In the genomic region with DNA sequence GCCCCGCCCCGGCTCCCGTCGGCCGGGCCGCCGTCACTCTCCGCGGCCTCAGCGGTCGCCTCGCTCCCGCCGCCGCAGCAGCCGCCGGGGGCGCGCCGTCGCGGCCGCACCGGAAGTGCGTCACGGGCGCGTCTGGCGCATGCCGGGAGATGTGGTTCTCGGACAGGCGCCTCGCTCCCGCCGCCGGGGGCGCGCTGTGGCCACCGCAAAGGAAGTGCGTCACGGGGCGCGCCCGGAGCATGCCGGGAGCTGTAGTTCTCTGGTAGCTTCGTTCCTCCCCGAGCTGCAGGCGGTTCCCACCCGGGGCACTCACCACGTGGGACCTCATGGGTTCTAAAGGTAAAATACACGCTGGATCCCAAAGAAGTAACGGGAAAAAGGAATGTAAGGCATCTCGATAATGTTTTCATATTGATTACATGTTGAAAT, we compare ENCODE assay signal across 8 cellular contexts. TPM values are rescaled to one million over a fixed set of nuclear protein-coding genes. Genes with fewer than 3 reads are reported as not detected.
A peak's percentile ranks its signal among the peaks of the same experiment; 100 is the strongest.
DNase-seq lines count a peak whose midpoint lies in the region; ATAC-seq and TF ChIP-seq lines count a peak whose summit lies in the region.

A gene with protein sequence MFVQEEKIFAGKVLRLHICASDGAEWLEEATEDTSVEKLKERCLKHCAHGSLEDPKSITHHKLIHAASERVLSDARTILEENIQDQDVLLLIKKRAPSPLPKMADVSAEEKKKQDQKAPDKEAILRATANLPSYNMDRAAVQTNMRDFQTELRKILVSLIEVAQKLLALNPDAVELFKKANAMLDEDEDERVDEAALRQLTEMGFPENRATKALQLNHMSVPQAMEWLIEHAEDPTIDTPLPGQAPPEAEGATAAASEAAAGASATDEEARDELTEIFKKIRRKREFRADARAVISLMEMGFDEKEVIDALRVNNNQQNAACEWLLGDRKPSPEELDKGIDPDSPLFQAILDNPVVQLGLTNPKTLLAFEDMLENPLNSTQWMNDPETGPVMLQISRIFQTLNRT (minus strand): TSS at position 97 of the 429 bp plus-strand sequence. CDS start 211 bp downstream, outside the sequence.

- intact Hi-C loops in psoas muscle (cut with DNase I), result loop anchor here (5.0 to 10.0 kb wide), 3 partner anchors 54 to 324 kb away; partner anchors contain the start of genes CAMSAP1 (in 1 of the 2) and KCNT1 (in 1 of the 2)

- TF ChIP-seq CTCF in GM13976 (IDR thresholded peaks at IDR 0.05; ENCODE audit: borderline replicate concordance, control extremely low read depth, extremely low read depth, insufficient read depth, missing control alignments) (no peak), right atrium auricular region (IDR thresholded peaks at IDR 0.05) (peak in 1 of 2 donors; percentile 42), psoas muscle (IDR thresholded peaks at IDR 0.05) (peak; percentile 32)

- H3K27me3 ChIP-seq in right atrium auricular region (no peaks in the 10 kb centered on the region), psoas muscle (ENCODE audit: insufficient read depth in 3 of 3, low read length in 2 of 3) (no peaks in the 10 kb centered on the region)

- H3K36me3 ChIP-seq in right atrium auricular region (no peaks in the 10 kb centered on the region), psoas muscle (ENCODE audit: insufficient read depth in 1 of 2, low read depth in 1 of 2) (no peaks in the 10 kb centered on the region), urinary bladder (ENCODE audit: insufficient read depth) (no peaks in the 10 kb centered on the region)

- H3K4me1 ChIP-seq in right atrium auricular region (peaks cover 0 to 46% of the 10 kb centered on the region in 2 donors), psoas muscle (peaks cover 28% of the 10 kb centered on the region), urinary bladder (ENCODE audit: insufficient read depth) (peaks cover 1% of the 10 kb centered on the region)

- H3K9me3 ChIP-seq in right atrium auricular region (no peaks in the 10 kb centered on the region), psoas muscle (no peaks in the 10 kb centered on the region)

- 0% methylated on average over 45 to 53 of the region's 53 CpGs for WGBS in psoas muscle, 3 donors
- under 1% methylated on average over 53 of the region's 53 CpGs for WGBS in urinary bladder

- in situ Hi-C loops in GM13976 (cut with MboI; ENCODE audit: low sequenced_read_pairs, unreplicated experiment), result loop anchor here (10.0 kb wide), 1 partner anchor 154 kb away; the partner anchor contains the start of gene TMEM250

- ATAC-seq in HG02943 (IDR thresholded peaks at IDR 0.05; ENCODE audit: low read depth, unreplicated experiment) (peak; percentile 80), psoas muscle (peak; percentile 76 to 87 (median 82))

- peak within 1 kb of the TSS; percentile 90 to 98 for H3K4me3 ChIP-seq in right atrium auricular region
- peak within 1 kb of the TSS; percentile 96 for H3K4me3 ChIP-seq in psoas muscle
- peak within 1 kb of the TSS; percentile 81 for H3K4me3 ChIP-seq in urinary bladder (ENCODE audit: low read depth, low read length)

- DNase-seq in GM13976 (ENCODE audit: low spot score), result peak; percentile 100
- peak; percentile 64 to 83 for DNase-seq in NCI-H187 (lab: John Stamatoyannopoulos, UW)
- DNase-seq in T-helper 2 cell, result peak; percentile 89 to 98 (median 93)
- peak; percentile 98 for DNase-seq in right atrium auricular region (ENCODE audit: low spot score)
- DNase-seq in psoas muscle, result peak; percentile 97 to 98

- H3K27ac ChIP-seq in angular gyrus (ENCODE audit: low read depth, low read length), result peak within 1 kb of the TSS; percentile 38
- H3K27ac ChIP-seq in right atrium auricular region, result peak within 1 kb of the TSS; percentile 90 to 95
- H3K27ac ChIP-seq in psoas muscle, result peak within 1 kb of the TSS; percentile 93
- peak within 1 kb of the TSS; percentile 88 for H3K27ac ChIP-seq in urinary bladder (ENCODE audit: low read depth)

RNA-seq across cellular contexts. Expression of the gene that starts here (rescaled TPM):
- total RNA-seq in right atrium auricular region, result 10 to 100 TPM; 58.6 to 76.9 TPM
- 100 to 1,000 TPM; 140 to 233 (median 174) TPM for total RNA-seq in psoas muscle
- polyA plus RNA-seq in psoas muscle, result 100 to 1,000 TPM in 2 of 3 donors, 10 to 100 TPM in 1; 71.1 to 261 (median 154) TPM
- 24.6 TPM for total RNA-seq in urinary bladder
- 59.8 TPM for polyA plus RNA-seq in urinary bladder

Comparison
In these comparisons a context has a peak if more than half of its experiments do, and no peak if none do; other contexts are left out.
1. Peak in every context shown above with its lines: DNase-seq, ATAC-seq, H3K4me3 ChIP-seq and H3K27ac ChIP-seq.
2. H3K27ac ChIP-seq: peak in every context shown above with its lines; median percentile 93 in psoas muscle; 92 in right atrium auricular region; 88 in urinary bladder; 38 in angular gyrus.